9 cellular contexts compared by ENCODE assay signal in genomic region chr12:29710104-29710503, GRCh38.
DNase-seq lines count a peak whose midpoint lies in the region; ATAC-seq, FAIRE-seq and TF ChIP-seq lines count a peak whose summit lies in the region.
"Had no signal": no experiment of that assay in that cellular context is flagged by ENCODE, and none has a peak within 500 bp of the region (broad histone marks: within the 10 kb centered on the region; RNA-seq: fewer than 3 reads in every experiment).

No MANE protein-coding gene starts in this region.

- H3K4me3 ChIP-seq in right atrium auricular region (no peak overlapping the region), sigmoid colon (no peak overlapping the region), esophagus muscularis mucosa (no peak overlapping the region)

- H3K9me3 Mint-ChIP-seq in WTC11: no peaks in the 10 kb centered on the region
- peaks cover 0 to 4% of the 10 kb centered on the region in 2 donors for H3K9me3 Mint-ChIP-seq in effector memory CD8-positive, alpha-beta T cell

- no peaks in the 10 kb centered on the region for H3K36me3 Mint-ChIP-seq in WTC11
- H3K36me3 Mint-ChIP-seq in effector memory CD8-positive, alpha-beta T cell (ENCODE audit: insufficient read depth): no peaks in the 10 kb centered on the region

- peak; percentile 94 for ATAC-seq in WTC11
- no peak for ATAC-seq in effector memory CD8-positive, alpha-beta T cell (replicated peaks)

- H3K9me3 ChIP-seq in right atrium auricular region: no peaks in the 10 kb centered on the region
- H3K9me3 ChIP-seq in sigmoid colon: no peaks in the 10 kb centered on the region
- H3K9me3 ChIP-seq in esophagus muscularis mucosa: no peaks in the 10 kb centered on the region

- WGBS in sigmoid colon, 2 donors: 58 to 69% methylated on average over 5 of the region's 5 CpGs
- WGBS in esophagus muscularis mucosa: 60% methylated on average over 5 of the region's 5 CpGs

- no peak overlapping the region for H3K4me3 Mint-ChIP-seq in WTC11
- no peak overlapping the region for H3K4me3 Mint-ChIP-seq in effector memory CD8-positive, alpha-beta T cell

- no peak for TF ChIP-seq POLR2A in sigmoid colon (IDR thresholded peaks at IDR 0.05)
- TF ChIP-seq POLR2A in esophagus muscularis mucosa (IDR thresholded peaks at IDR 0.05; ENCODE audit: low read depth): no peak

- peak overlapping the region; percentile 13 to 61 for H3K27ac ChIP-seq in right atrium auricular region
- H3K27ac ChIP-seq in sigmoid colon: peak overlapping the region in 2 of 4 donors; percentile 34 to 35
- H3K27ac ChIP-seq in esophagus muscularis mucosa (replicated peaks in 1 of 4): peak overlapping the region in 1 of 4 donors; percentile 17

- H3K27me3 ChIP-seq in right atrium auricular region (no peaks in the 10 kb centered on the region), sigmoid colon (no peaks in the 10 kb centered on the region), esophagus muscularis mucosa (no peaks in the 10 kb centered on the region)

- TF ChIP-seq EP300 in sigmoid colon (IDR thresholded peaks at IDR 0.05): no peak
- no peak for TF ChIP-seq EP300 in esophagus muscularis mucosa (IDR thresholded peaks at IDR 0.05)

- H3K27ac Mint-ChIP-seq in WTC11: peak overlapping the region; percentile 95
- H3K27ac Mint-ChIP-seq in effector memory CD8-positive, alpha-beta T cell: no peak overlapping the region

- FAIRE-seq in RCC 7860 (lab: Jason Lieb, UNC): no peak

- DNase-seq in NCI-H1105 treated with DMSO at 0.1 percent for 48 hours (lab: John Stamatoyannopoulos, UW) (peak; percentile 98), WTC11 (ENCODE audit: low spot score) (peak; percentile 41), right atrium auricular region (ENCODE audit: low spot score) (peak; percentile 60), sigmoid colon (peak; percentile 74), D341Med (ENCODE audit: low spot score) (no peak), esophagus muscularis mucosa (ENCODE audit: extremely low spot score) (no peak), RCC 7860 (ENCODE audit: low spot score) (no peak)
- DNase-seq in effector memory CD8-positive, alpha-beta T cell: no peak
- DNase-seq: kidney had no signal

- POLR2A ChIA-PET in WTC11 (lab: Charles Lee): no interaction called here

- no peak for TF ChIP-seq CTCF in WTC11 (IDR thresholded peaks at IDR 0.05)
- no peak for TF ChIP-seq CTCF in right atrium auricular region (IDR thresholded peaks at IDR 0.05)
- TF ChIP-seq CTCF in sigmoid colon (IDR thresholded peaks at IDR 0.05): no peak
- TF ChIP-seq CTCF in esophagus muscularis mucosa (IDR thresholded peaks at IDR 0.05): no peak

- intact Hi-C loops in sigmoid colon (cut with DNase I) (no loop called here), esophagus muscularis mucosa (cut with DNase I) (no loop called here)

- CTCF ChIA-PET in WTC11 (lab: Charles Lee): interaction anchor here (0.9 kb wide), 1 partner anchor 9 kb away, joined by 3 read pairs; no protein-coding TSS in a partner anchor

- H3K4me1 ChIP-seq in right atrium auricular region (peaks cover 0 to 37% of the 10 kb centered on the region in 2 donors), sigmoid colon (peaks cover 0 to 62% (median 40%) of the 10 kb centered on the region in 4 donors), esophagus muscularis mucosa (peaks cover 40 to 84% (median 60%) of the 10 kb centered on the region in 4 donors)

- H3K27me3 Mint-ChIP-seq in WTC11 (ENCODE audit: low read depth): no peaks in the 10 kb centered on the region
- H3K27me3 Mint-ChIP-seq in effector memory CD8-positive, alpha-beta T cell: peaks cover 6 to 19% of the 10 kb centered on the region in 2 donors

- H3K36me3 ChIP-seq in right atrium auricular region (no peaks in the 10 kb centered on the region), sigmoid colon (no peaks in the 10 kb centered on the region), esophagus muscularis mucosa (no peaks in the 10 kb centered on the region)

- peaks cover 68% of the 10 kb centered on the region for H3K4me1 Mint-ChIP-seq in WTC11
- H3K4me1 Mint-ChIP-seq in effector memory CD8-positive, alpha-beta T cell (ENCODE audit: low read depth in 2 of 2): no peaks in the 10 kb centered on the region

TF ChIP-seq in WTC11, 78 proteins besides CTCF, POLR2A, EP300 and RAD21:
- TF ChIP-seq FOXJ3 (CRISPR knock-in tag; IDR thresholded peaks at IDR 0.05; ENCODE audit: borderline replicate concordance): no peak
- TF ChIP-seq TP53 (CRISPR knock-in tag; IDR thresholded peaks at IDR 0.05): no peak
- no peak for TF ChIP-seq ZNF232 (CRISPR knock-in tag; IDR thresholded peaks at IDR 0.05)
- TF ChIP-seq FOXP1 (CRISPR knock-in tag; IDR thresholded peaks at IDR 0.05; ENCODE audit: borderline replicate concordance): no peak
- no peak for TF ChIP-seq OVOL2 (CRISPR knock-in tag; IDR thresholded peaks at IDR 0.05; ENCODE audit: borderline replicate concordance)
- 0 out of 2 replicates have a peak, but pooled peaks have one; percentile 60 for TF ChIP-seq HMGA2 (CRISPR knock-in tag; IDR thresholded peaks at IDR 0.05)
- TF ChIP-seq, protein P1, sequence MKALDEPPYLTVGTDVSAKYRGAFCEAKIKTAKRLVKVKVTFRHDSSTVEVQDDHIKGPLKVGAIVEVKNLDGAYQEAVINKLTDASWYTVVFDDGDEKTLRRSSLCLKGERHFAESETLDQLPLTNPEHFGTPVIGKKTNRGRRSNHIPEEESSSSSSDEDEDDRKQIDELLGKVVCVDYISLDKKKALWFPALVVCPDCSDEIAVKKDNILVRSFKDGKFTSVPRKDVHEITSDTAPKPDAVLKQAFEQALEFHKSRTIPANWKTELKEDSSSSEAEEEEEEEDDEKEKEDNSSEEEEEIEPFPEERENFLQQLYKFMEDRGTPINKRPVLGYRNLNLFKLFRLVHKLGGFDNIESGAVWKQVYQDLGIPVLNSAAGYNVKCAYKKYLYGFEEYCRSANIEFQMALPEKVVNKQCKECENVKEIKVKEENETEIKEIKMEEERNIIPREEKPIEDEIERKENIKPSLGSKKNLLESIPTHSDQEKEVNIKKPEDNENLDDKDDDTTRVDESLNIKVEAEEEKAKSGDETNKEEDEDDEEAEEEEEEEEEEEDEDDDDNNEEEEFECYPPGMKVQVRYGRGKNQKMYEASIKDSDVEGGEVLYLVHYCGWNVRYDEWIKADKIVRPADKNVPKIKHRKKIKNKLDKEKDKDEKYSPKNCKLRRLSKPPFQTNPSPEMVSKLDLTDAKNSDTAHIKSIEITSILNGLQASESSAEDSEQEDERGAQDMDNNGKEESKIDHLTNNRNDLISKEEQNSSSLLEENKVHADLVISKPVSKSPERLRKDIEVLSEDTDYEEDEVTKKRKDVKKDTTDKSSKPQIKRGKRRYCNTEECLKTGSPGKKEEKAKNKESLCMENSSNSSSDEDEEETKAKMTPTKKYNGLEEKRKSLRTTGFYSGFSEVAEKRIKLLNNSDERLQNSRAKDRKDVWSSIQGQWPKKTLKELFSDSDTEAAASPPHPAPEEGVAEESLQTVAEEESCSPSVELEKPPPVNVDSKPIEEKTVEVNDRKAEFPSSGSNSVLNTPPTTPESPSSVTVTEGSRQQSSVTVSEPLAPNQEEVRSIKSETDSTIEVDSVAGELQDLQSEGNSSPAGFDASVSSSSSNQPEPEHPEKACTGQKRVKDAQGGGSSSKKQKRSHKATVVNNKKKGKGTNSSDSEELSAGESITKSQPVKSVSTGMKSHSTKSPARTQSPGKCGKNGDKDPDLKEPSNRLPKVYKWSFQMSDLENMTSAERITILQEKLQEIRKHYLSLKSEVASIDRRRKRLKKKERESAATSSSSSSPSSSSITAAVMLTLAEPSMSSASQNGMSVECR (CRISPR knock-in tag; IDR thresholded peaks at IDR 0.05; ENCODE audit: borderline replicate concordance): no peak
- TF ChIP-seq NR3C1 (CRISPR knock-in tag; conservative IDR thresholded peaks at IDR 0.05; ENCODE audit: low read depth): no peak
- TF ChIP-seq SP1 (CRISPR knock-in tag; conservative IDR thresholded peaks at IDR 0.05): 0 out of 2 replicates have a peak, but pooled peaks have one; percentile 29

Comparison
In these comparisons a context has a peak if more than half of its experiments do, and no peak if none do; other contexts are left out.
1. DNase-seq: peak in NCI-H1105 treated with DMSO at 0.1 percent for 48 hours (single experiment), WTC11 (single experiment), right atrium auricular region (single experiment) and sigmoid colon (single experiment); none in D341Med (single experiment), esophagus muscularis mucosa (single experiment), RCC 7860 (single experiment) and effector memory CD8-positive, alpha-beta T cell (0 of 3).